Comparison of ENCODE assay signal across 17 cellular contexts in genomic region chr5:36214434-36214833, GRCh38. TPM values are rescaled to one million over a fixed set of nuclear protein-coding genes. Genes with fewer than 3 reads are reported as not detected.
DNase-seq lines count a peak whose midpoint lies in the region; ATAC-seq, FAIRE-seq and TF ChIP-seq lines count a peak whose summit lies in the region.
"Had no signal": no experiment of that assay in that cellular context is flagged by ENCODE, and none has a peak within 500 bp of the region (broad histone marks: within the 10 kb centered on the region; RNA-seq: fewer than 3 reads in every experiment).

No MANE protein-coding gene starts in this region.

- TF ChIP-seq EP300 in A549 (IDR thresholded peaks at IDR 0.05) = no peak

- H3K4me2 ChIP-seq in A549 = no peak overlapping the region
- no peak overlapping the region for H3K4me2 ChIP-seq in HCT116 (ENCODE audit: low read length)
- H3K4me2 ChIP-seq in hepatocyte = no peak overlapping the region

- H2AFZ ChIP-seq in HCT116 (ENCODE audit: low read depth, low read length, poor library complexity, severe bottlenecking) (no peak overlapping the region), hepatocyte (no peak overlapping the region)

- H3K4me1 ChIP-seq in A549 (no peaks in the 10 kb centered on the region), HCT116 (ENCODE audit: control insufficient read depth in 1 of 2, insufficient read depth in 2 of 2, low read length in 2 of 2) (no peaks in the 10 kb centered on the region), hepatocyte (ENCODE audit: insufficient read depth) (no peaks in the 10 kb centered on the region)
- H3K4me1 ChIP-seq: heart right ventricle had no signal

- TF ChIP-seq POLR2A in A549 (IDR thresholded peaks at IDR 0.05; ENCODE audit: low read length) (no peak), HCT116 (IDR thresholded peaks at IDR 0.05; ENCODE audit: borderline replicate concordance, extremely low read depth, insufficient read depth, insufficient read length) (no peak)

- H3K9me3 ChIP-seq in A549 = no peaks in the 10 kb centered on the region
- H3K9me3 ChIP-seq in HCT116 (ENCODE audit: control insufficient read depth in 1 of 2, insufficient read depth in 1 of 2, low read depth in 1 of 2, low read length in 2 of 2) = no peaks in the 10 kb centered on the region
- no peaks in the 10 kb centered on the region for H3K9me3 ChIP-seq in hepatocyte (ENCODE audit: low read depth)
- H3K9me3 ChIP-seq: heart right ventricle had no signal

- 98% methylated on average over 3 of the region's 3 CpGs for WGBS in A549 (ENCODE audit: missing lambda C conversion rate)
- WGBS in hepatocyte (ENCODE audit: low lambda C conversion rate, missing lambda C conversion rate) = 95% methylated on average over 3 of the region's 3 CpGs

- H3K9ac ChIP-seq in HCT116 (ENCODE audit: low read length) = no peak overlapping the region

- no peaks in the 10 kb centered on the region for H3K9me2 ChIP-seq in HCT116 (ENCODE audit: insufficient read depth)
- H3K9me2 ChIP-seq in hepatocyte (replicated peaks; ENCODE audit: insufficient read depth) = no peaks in the 10 kb centered on the region

- H3K27ac ChIP-seq in A549 = no peak overlapping the region
- H3K27ac ChIP-seq in HCT116 (ENCODE audit: low read depth, low read length) = no peak overlapping the region
- no peak overlapping the region for H3K27ac ChIP-seq in hepatocyte
- H3K27ac ChIP-seq: heart right ventricle had no signal

- no peaks in the 10 kb centered on the region for H3K27me3 ChIP-seq in HCT116 (ENCODE audit: insufficient read depth, low read length)
- H3K27me3 ChIP-seq in hepatocyte = no peaks in the 10 kb centered on the region
- H3K27me3 ChIP-seq: heart right ventricle had no signal

- H3K36me3 ChIP-seq in HCT116 (ENCODE audit: control insufficient read depth in 1 of 2, insufficient read depth in 2 of 2, low read length in 2 of 2) (no peaks in the 10 kb centered on the region), hepatocyte (replicated peaks; ENCODE audit: insufficient read depth, low read depth) (peaks cover 3% of the 10 kb centered on the region)

- ATAC-seq in A549 = no peak
- ATAC-seq in HCT116 = no peak
- ATAC-seq in HG03565 (IDR thresholded peaks at IDR 0.05; ENCODE audit: unreplicated experiment) = no peak
- ATAC-seq in HG03139 (IDR thresholded peaks at IDR 0.05; ENCODE audit: unreplicated experiment) = no peak
- ATAC-seq: heart right ventricle had no signal

- TF ChIP-seq CTCF in A549 (IDR thresholded peaks at IDR 0.05) = peak; percentile 15; the same call in 1 of the 3 replicates
- no peak for TF ChIP-seq CTCF in HCT116 (IDR thresholded peaks at IDR 0.05 in 2 of 3, conservative IDR thresholded peaks at IDR 0.05 in 1 of 3; ENCODE audit: borderline replicate concordance in 1 of 3, insufficient read depth in 1 of 3, low read depth in 2 of 3, low read length in 2 of 3)
- peak; percentile 19 for TF ChIP-seq CTCF in hepatocyte (IDR thresholded peaks at IDR 0.05; ENCODE audit: poor library complexity)

- no peak for FAIRE-seq in A549 (lab: Jason Lieb, UNC)

- H4K20me1 ChIP-seq in HCT116 (ENCODE audit: insufficient read depth) (no peaks in the 10 kb centered on the region), hepatocyte (ENCODE audit: insufficient read depth, poor library complexity, severe bottlenecking) (no peaks in the 10 kb centered on the region)

- TF ChIP-seq RAD21 in A549 (conservative IDR thresholded peaks at IDR 0.05 in 1 of 2, IDR thresholded peaks at IDR 0.05 in 1 of 2) (peak; percentile 25 to 32; a peak in 3 of 5 replicates), HCT116 (IDR thresholded peaks at IDR 0.05; ENCODE audit: low read depth) (peak; percentile 18; the same call in 1 of the 2 replicates)

- no peak for DNase-seq in A549 (ENCODE audit: low read depth in 1 of 2, low spot score in 1 of 2)
- no peak for DNase-seq in HCT116 (ENCODE audit: low read depth, low spot score)
- peak; percentile 3 for DNase-seq in OCI-M1 (lab: John Stamatoyannopoulos, UW)
- DNase-seq in hepatocyte (ENCODE audit: low spot score) = no peak
- no peak for DNase-seq in H4 (ENCODE audit: low spot score)
- DNase-seq in NCI-H82 treated with DMSO at 0.1 percent for 48 hours (lab: John Stamatoyannopoulos, UW; ENCODE audit: unreplicated experiment) = no peak
- DNase-seq: activated CD4-positive, alpha-beta T cell treated with anti-CD3 and anti-CD28 coated beads, Interleukin-2, amount 50 U/mL, for 4 hours; amniotic stem cell; caudate nucleus; heart right ventricle; mammary epithelial cell; NCI-H1092; NCI-H748 treated with DMSO at 0.1 percent for 48 hours; stimulated activated CD4-positive, alpha-beta T cell treated with anti-CD3 and anti-CD28 coated beads, Interleukin-1b, Interleukin-23, amount 100 ng/mL, for 48 hours; T-helper 1 cell had no signal

- H3K79me2 ChIP-seq in HCT116 (ENCODE audit: insufficient read depth, low read length) (no peaks in the 10 kb centered on the region), hepatocyte (no peaks in the 10 kb centered on the region)

- H3K4me3 ChIP-seq in A549 = no peak overlapping the region
- no peak overlapping the region for H3K4me3 ChIP-seq in HCT116 (replicated peaks in 1 of 2; ENCODE audit: low read depth in 1 of 2, low read length in 2 of 2)
- no peak overlapping the region for H3K4me3 ChIP-seq in hepatocyte
- H3K4me3 ChIP-seq: heart right ventricle had no signal

- RAD21 ChIA-PET in HCT116 (lab: Charles Lee; ENCODE audit: low non-redundant PET in 1 of 2, low total read pairs in 2 of 2, uncharacterized antibody in 2 of 2, unreplicated experiment in 2 of 2) = no interaction called here

- BruUV-seq in HCT116 (replicated peaks; lab: Mats Ljungman, UMichigan) = no TSS peak

- intact Hi-C loops in HCT116 (cut with micrococcal nuclease) = no loop called here

- CTCF ChIA-PET in A549 (lab: Yijun Ruan, JAX) = interaction anchor here (1.0 to 2.4 kb wide), 2 partner anchors 74 to 91 kb away, joined by 3 to 6 read pairs; no protein-coding TSS in a partner anchor
- CTCF ChIA-PET in HCT116 (lab: Charles Lee) = no interaction called here

- POLR2A ChIA-PET in A549 (lab: Yijun Ruan, JAX) = no interaction called here
- POLR2A ChIA-PET in HCT116 (lab: Charles Lee) = no interaction called here

TF ChIP-seq in A549, 52 proteins besides CTCF, POLR2A, EP300 and RAD21 (continues in another document):
- TF ChIP-seq KDM1A (IDR thresholded peaks at IDR 0.05; ENCODE audit: low read depth) = no peak
- TF ChIP-seq JUNB (IDR thresholded peaks at IDR 0.05) = no peak
- no peak for TF ChIP-seq BCL3 (IDR thresholded peaks at IDR 0.05)
- TF ChIP-seq CBX8 (IDR thresholded peaks at IDR 0.05) = no peak
- no peak for TF ChIP-seq HES2 (IDR thresholded peaks at IDR 0.05)
- TF ChIP-seq RNF2 (IDR thresholded peaks at IDR 0.05; ENCODE audit: borderline replicate concordance, low read depth) = no peak

TF ChIP-seq in HCT116, 20 proteins besides CTCF, POLR2A, EP300 and RAD21:
- no peak for TF ChIP-seq SIN3A (IDR thresholded peaks at IDR 0.05; ENCODE audit: low read depth)

RNA-seq across cellular contexts. Expression of gene NADK2, which starts 27.3 kb away (rescaled TPM):
- polyA plus RNA-seq in A549 (2011; rRNA removed) (17.8 and 21.9 TPM in 2 replicates), A549 (2017; fragmentation: RNase III; extraction: RNeasy Plus Mini Kit Qiagen cat#74134 plus additional on column Dnase treatment) (12.6 to 14.0 TPM (median 13.2 TPM) in 3 replicates), hepatocyte (33.8 and 43.1 TPM in 2 replicates)
- polyA plus RNA-seq in A549 (2012; cell fraction: cytosol; rRNA removed) = 6.2 and 6.9 TPM in 2 replicates
- polyA plus RNA-seq in A549 (2012; cell fraction: nucleus; rRNA removed) = 3.2 and 5.2 TPM in 2 replicates
- polyA minus RNA-seq in A549 (2011; rRNA and poly(A)+ RNA removed) = 11.6 and 15.8 TPM in 2 replicates
- total RNA-seq in HCT116 (2021; ENCODE audit: unreplicated experiment) (21.2 TPM), hepatocyte (83.0 and 102 TPM in 2 replicates)
- 9.8 and 11.0 TPM in 2 replicates for polyA plus RNA-seq in HCT116 (2012)
- total RNA-seq in H4 (2014; rRNA removed; shearing (Covaris generic)) = 25.9 and 30.4 TPM in 2 replicates

Comparison
In these comparisons a context has a peak if more than half of its experiments do, and no peak if none do; other contexts are left out.
1. CTCF ChIP-seq: peak in A549 (single experiment) and hepatocyte (single experiment); none in HCT116 (0 of 3).
2. Of the 6 proteins assayed by ChIP-seq in both A549 and HCT116: peak only in A549: CTCF; only in HCT116: none; in both: RAD21; in neither: 4.